ENCODE assay signal across 14 cellular contexts in the genomic region with DNA sequence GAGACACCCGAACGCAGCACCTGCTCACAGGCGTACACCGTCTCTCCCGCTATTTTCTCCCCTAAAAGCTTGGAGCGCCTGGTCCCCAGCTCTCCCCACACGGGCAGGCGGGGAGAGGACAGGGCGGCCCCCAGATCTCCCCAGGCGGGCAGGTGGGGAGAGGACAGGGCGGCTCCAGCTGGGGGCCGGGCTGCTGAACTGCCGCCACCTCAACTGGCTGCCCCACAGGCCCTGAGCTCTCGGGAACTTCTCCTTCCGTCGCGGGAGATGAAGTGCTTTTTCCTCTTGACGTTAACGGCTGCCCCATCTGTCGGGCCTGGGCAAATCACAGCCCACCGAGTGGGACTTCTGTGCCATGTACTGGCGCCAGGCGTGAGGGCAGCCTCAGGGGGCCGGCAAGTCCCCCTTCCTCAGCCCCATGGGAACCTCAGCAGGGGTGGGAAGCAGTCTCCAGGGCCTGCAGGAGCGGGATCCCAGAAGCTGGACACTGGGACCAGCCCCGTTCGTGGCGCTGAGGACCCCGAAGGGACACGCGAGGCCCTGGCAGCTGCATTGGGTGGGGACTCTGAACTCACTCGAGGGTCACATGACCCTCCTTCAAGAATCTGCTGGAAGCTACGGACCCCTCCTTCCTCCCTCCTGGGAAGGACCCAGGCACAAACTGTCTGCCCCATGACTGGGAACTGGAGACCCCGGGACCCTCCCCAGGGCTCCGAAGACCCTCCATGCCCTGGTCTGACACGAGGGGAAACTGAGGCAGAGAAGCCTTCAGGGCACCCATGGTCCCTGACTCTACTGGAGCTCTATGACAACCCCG. TPM values are rescaled to one million over a fixed set of nuclear protein-coding genes. Genes with fewer than 3 reads are reported as not detected.
DNase-seq lines count a peak whose midpoint lies in the region; ATAC-seq and TF ChIP-seq lines count a peak whose summit lies in the region.
"Had no signal": no experiment of that assay in that cellular context is flagged by ENCODE, and none has a peak within 500 bp of the region (broad histone marks: within the 10 kb centered on the region; RNA-seq: fewer than 3 reads in every experiment).

No MANE protein-coding gene starts in this region.

- DNase-seq in natural killer cell treated with Interleukin-12 subunit alpha and Interleukin-12 subunit beta and Interleukin-15 and Interleukin-18, amount 100 ng/mL, for 72 hours (ENCODE audit: low spot score): peak; percentile 42
- DNase-seq in natural killer cell (no peak), mesenchymal stem cell (no peak), dedifferentiated amniotic fluid mesenchymal stem cell (ENCODE audit: extremely low spot score) (no peak), GM23338 (ENCODE audit: low spot score) (no peak)
- DNase-seq in activated CD4-positive, CD25-positive, alpha-beta regulatory T cell treated with anti-CD3 and anti-CD28 coated beads, Interleukin-2, amount 50 U/mL, for 72 hours: no peak
- DNase-seq: activated CD8-positive, alpha-beta memory T cell treated with anti-CD3 and anti-CD28 coated beads for 24 hours; NCI-H1694; PC-3 had no signal

- no peak overlapping the region for H3K4me2 ChIP-seq in mesenchymal stem cell (ENCODE audit: low read length, poor library complexity, severe bottlenecking)
- no peak overlapping the region for H3K4me2 ChIP-seq in GM23338

- no peaks in the 10 kb centered on the region for H4K20me1 ChIP-seq in GM23338 (replicated peaks; ENCODE audit: insufficient read depth)

- H4K8ac ChIP-seq in mesenchymal stem cell (ENCODE audit: low read length): no peak overlapping the region

- H3K4me3 ChIP-seq in mesenchymal stem cell (ENCODE audit: insufficient read depth in 1 of 2, low read depth in 1 of 2, low read length in 2 of 2): no peak overlapping the region
- no peak overlapping the region for H3K4me3 ChIP-seq in GM23338

- no peak overlapping the region for H2AK5ac ChIP-seq in mesenchymal stem cell (ENCODE audit: low read length, severe bottlenecking)

- H3F3A ChIP-seq in GM23338 (replicated peaks; ENCODE audit: low read depth): no peaks in the 10 kb centered on the region

- no peaks in the 10 kb centered on the region for H3K9me2 ChIP-seq in GM23338 (ENCODE audit: insufficient read depth)

- H2BK120ac ChIP-seq in mesenchymal stem cell (ENCODE audit: low read depth, low read length): no peak overlapping the region

- H3K27me3 Mint-ChIP-seq in natural killer cell treated with Interleukin-12 subunit alpha and Interleukin-12 subunit beta and Interleukin-15 and Interleukin-18, amount 100 ng/mL, for 72 hours: peaks cover 12 to 17% of the 10 kb centered on the region in 2 donors
- peaks cover 21 to 28% of the 10 kb centered on the region in 2 donors for H3K27me3 Mint-ChIP-seq in natural killer cell (ENCODE audit: low read depth in 2 of 2)
- H3K27me3 Mint-ChIP-seq in GM23338 (ENCODE audit: insufficient read depth, low read depth, poor library complexity): no peaks in the 10 kb centered on the region

- H3K36me3 ChIP-seq in mesenchymal stem cell (ENCODE audit: control insufficient read depth in 1 of 2, insufficient read depth in 2 of 2, low read depth in 1 of 2, low read length in 2 of 2) (no peaks in the 10 kb centered on the region), GM23338 (ENCODE audit: insufficient read depth) (no peaks in the 10 kb centered on the region)
- H3K36me3 ChIP-seq: tibial artery had no signal

- no peak overlapping the region for H3K14ac ChIP-seq in mesenchymal stem cell (ENCODE audit: low read length in 2 of 2)

- H3K23ac ChIP-seq in mesenchymal stem cell (ENCODE audit: low read length in 2 of 2): no peak overlapping the region

- no peaks in the 10 kb centered on the region for H3K36me3 Mint-ChIP-seq in natural killer cell treated with Interleukin-12 subunit alpha and Interleukin-12 subunit beta and Interleukin-15 and Interleukin-18, amount 100 ng/mL, for 72 hours
- H3K36me3 Mint-ChIP-seq in natural killer cell (no peaks in the 10 kb centered on the region), GM23338 (ENCODE audit: low read depth) (no peaks in the 10 kb centered on the region)

- H2BK15ac ChIP-seq in mesenchymal stem cell (ENCODE audit: low read depth, poor library complexity, severe bottlenecking): peak overlapping the region; percentile 75

- H4K91ac ChIP-seq in mesenchymal stem cell (ENCODE audit: low read length): no peak overlapping the region

- H3K18ac ChIP-seq in mesenchymal stem cell (ENCODE audit: low read depth in 1 of 2, low read length in 2 of 2): no peak overlapping the region

- peak overlapping the region in 1 of 2 experiments; percentile 61 for H2BK12ac ChIP-seq in mesenchymal stem cell (ENCODE audit: low read length in 2 of 2)

- H3K27me3 ChIP-seq in mesenchymal stem cell (ENCODE audit: control insufficient read depth in 1 of 2, insufficient read depth in 1 of 2, low read length in 2 of 2) (peaks cover 15 to 62% of the 10 kb centered on the region in 2 experiments), GM23338 (ENCODE audit: insufficient read depth) (no peaks in the 10 kb centered on the region)

- H2BK5ac ChIP-seq in mesenchymal stem cell (ENCODE audit: low read depth, low read length, poor library complexity, severe bottlenecking): no peak overlapping the region

- TF ChIP-seq CTCF in natural killer cell (IDR thresholded peaks at IDR 0.05): no peak
- no peak for TF ChIP-seq CTCF in GM23338 (conservative IDR thresholded peaks at IDR 0.05; ENCODE audit: low read depth in 2 of 2)

- no peak overlapping the region for H3K9ac ChIP-seq in mesenchymal stem cell (ENCODE audit: low read length)

- peaks cover 0 to 4% of the 10 kb centered on the region in 2 donors for H3K4me1 Mint-ChIP-seq in natural killer cell treated with Interleukin-12 subunit alpha and Interleukin-12 subunit beta and Interleukin-15 and Interleukin-18, amount 100 ng/mL, for 72 hours (ENCODE audit: low read depth in 2 of 2)
- H3K4me1 Mint-ChIP-seq in natural killer cell: peaks cover 5% of the 10 kb centered on the region in 2 donors
- peaks cover 3% of the 10 kb centered on the region; the same call in 2 of the 3 replicates for H3K4me1 Mint-ChIP-seq in GM23338

- H3K27ac Mint-ChIP-seq in natural killer cell treated with Interleukin-12 subunit alpha and Interleukin-12 subunit beta and Interleukin-15 and Interleukin-18, amount 100 ng/mL, for 72 hours: no peak overlapping the region
- H3K27ac Mint-ChIP-seq in natural killer cell (no peak overlapping the region), GM23338 (no peak overlapping the region)
- H3K27ac Mint-ChIP-seq: T-helper 1 cell treated with Interleukin-12 subunit alpha and Interleukin-12 subunit beta and Interleukin-4 antibody, amounts not matched to agents 30 μg/mL and 1 μg/mL, for 36 hours had no signal

- H3K9me3 Mint-ChIP-seq in natural killer cell treated with Interleukin-12 subunit alpha and Interleukin-12 subunit beta and Interleukin-15 and Interleukin-18, amount 100 ng/mL, for 72 hours: no peaks in the 10 kb centered on the region
- H3K9me3 Mint-ChIP-seq in natural killer cell: no peaks in the 10 kb centered on the region
- no peaks in the 10 kb centered on the region for H3K9me3 Mint-ChIP-seq in GM23338
- H3K9me3 Mint-ChIP-seq: T-helper 1 cell treated with Interleukin-12 subunit alpha and Interleukin-12 subunit beta and Interleukin-4 antibody, amounts not matched to agents 30 μg/mL and 1 μg/mL, for 36 hours had no signal

- no peak for ATAC-seq in natural killer cell treated with Interleukin-12 subunit alpha and Interleukin-12 subunit beta and Interleukin-15 and Interleukin-18, amount 100 ng/mL, for 72 hours
- ATAC-seq in natural killer cell (no peak), GM23338 (no peak), HG03460 (IDR thresholded peaks at IDR 0.05; ENCODE audit: unreplicated experiment) (no peak)
- ATAC-seq: PC-3 had no signal

- no peak overlapping the region for H2AFZ ChIP-seq in mesenchymal stem cell (ENCODE audit: low read depth, low read length)
- H2AFZ ChIP-seq in GM23338: no peak overlapping the region

- no peak overlapping the region for H3K4ac ChIP-seq in mesenchymal stem cell (ENCODE audit: low read depth in 1 of 2, low read length in 2 of 2)

- WGBS in mesenchymal stem cell: 91% methylated on average over 37 of the region's 37 CpGs

- intact Hi-C loops in natural killer cell (cut with micrococcal nuclease): no loop called here

- H3K79me1 ChIP-seq in mesenchymal stem cell (replicated peaks; ENCODE audit: low read length, poor library complexity, severe bottlenecking): no peaks in the 10 kb centered on the region

- peak overlapping the region; percentile 49 for H3K27ac ChIP-seq in cingulate gyrus (ENCODE audit: low read depth, low read length)
- H3K27ac ChIP-seq in mesenchymal stem cell (ENCODE audit: low read length, poor library complexity, severe bottlenecking): no peak overlapping the region
- no peak overlapping the region for H3K27ac ChIP-seq in GM23338 (ENCODE audit: low read depth)

- H3K9me3 ChIP-seq in mesenchymal stem cell (ENCODE audit: control insufficient read depth, low read length): no peaks in the 10 kb centered on the region
- H3K9me3 ChIP-seq: tibial artery had no signal

- H3K4me3 Mint-ChIP-seq in natural killer cell treated with Interleukin-12 subunit alpha and Interleukin-12 subunit beta and Interleukin-15 and Interleukin-18, amount 100 ng/mL, for 72 hours: no peak overlapping the region
- no peak overlapping the region for H3K4me3 Mint-ChIP-seq in natural killer cell
- H3K4me3 Mint-ChIP-seq in GM23338: no peak overlapping the region
- H3K4me3 Mint-ChIP-seq: T-helper 1 cell treated with Interleukin-12 subunit alpha and Interleukin-12 subunit beta and Interleukin-4 antibody, amounts not matched to agents 30 μg/mL and 1 μg/mL, for 36 hours had no signal

- H3K4me1 ChIP-seq in mesenchymal stem cell (ENCODE audit: control insufficient read depth, insufficient read depth, low read depth, low read length) (peaks cover 7% of the 10 kb centered on the region), GM23338 (ENCODE audit: insufficient read depth) (no peaks in the 10 kb centered on the region)
- H3K4me1 ChIP-seq: tibial artery had no signal

- no peaks in the 10 kb centered on the region for H3K79me2 ChIP-seq in GM23338 (replicated peaks; ENCODE audit: insufficient read depth)

RNA-seq across cellular contexts. Expression of a gene that starts 5.7 kb away (rescaled TPM):
- total RNA-seq in natural killer cell treated with Interleukin-12 subunit alpha and Interleukin-12 subunit beta and Interleukin-15 and Interleukin-18, amount 100 ng/mL, for 72 hours: under 1 TPM; 0.36 to 0.52 TPM
- under 1 TPM; 0.28 to 0.47 (median 0.29) TPM for total RNA-seq in natural killer cell
- 29.0 TPM for polyA plus RNA-seq in mesenchymal stem cell (2013, experiment 1 of 2)
- 30.0 TPM for polyA plus RNA-seq in mesenchymal stem cell (2013, experiment 2 of 2)
- 56.1 and 60.8 TPM in 2 replicates for total RNA-seq in GM23338 (2014; rRNA removed; shearing (Covaris generic))
- 38.2 and 44.4 TPM in 2 replicates for polyA plus RNA-seq in GM23338 (2016; fragmentation: Nextera tagmentation; extraction: Ambion mirVana)

RNA-seq across cellular contexts. Expression of a gene that starts 30.3 kb away (rescaled TPM):
- 1 to 10 TPM; 6.1 to 8.9 TPM for total RNA-seq in natural killer cell treated with Interleukin-12 subunit alpha and Interleukin-12 subunit beta and Interleukin-15 and Interleukin-18, amount 100 ng/mL, for 72 hours
- 10 to 100 TPM; 10.3 to 19.4 (median 12.0) TPM for total RNA-seq in natural killer cell
- polyA plus RNA-seq in mesenchymal stem cell (2013, experiment 1 of 2): 38.4 TPM
- polyA plus RNA-seq in mesenchymal stem cell (2013, experiment 2 of 2): 36.4 TPM
- 33.3 and 44.7 TPM in 2 replicates for total RNA-seq in GM23338 (2014; rRNA removed; shearing (Covaris generic))
- polyA plus RNA-seq in GM23338 (2016; fragmentation: Nextera tagmentation; extraction: Ambion mirVana): 31.8 and 34.4 TPM in 2 replicates

RNA-seq across cellular contexts. Expression of a gene that starts 55.4 kb away (rescaled TPM):
- not detected for total RNA-seq in natural killer cell treated with Interleukin-12 subunit alpha and Interleukin-12 subunit beta and Interleukin-15 and Interleukin-18, amount 100 ng/mL, for 72 hours
- under 1 TPM in 2 of 3 donors, not detected in 1; 0.31 to 0.39 TPM for total RNA-seq in natural killer cell
- 5.0 TPM for polyA plus RNA-seq in mesenchymal stem cell (2013, experiment 1 of 2)
- 4.6 TPM for polyA plus RNA-seq in mesenchymal stem cell (2013, experiment 2 of 2)
- total RNA-seq in GM23338 (2014; rRNA removed; shearing (Covaris generic)): 47.2 and 60.0 TPM in 2 replicates
- 18.7 and 24.2 TPM in 2 replicates for polyA plus RNA-seq in GM23338 (2016; fragmentation: Nextera tagmentation; extraction: Ambion mirVana)
- total RNA-seq: HT-29 had no signal

Comparison
In these comparisons a context has a peak if more than half of its experiments do, and no peak if none do; other contexts are left out.
1. RNA of a gene that starts 5.7 kb away (total RNA-seq): 56.1 to 60.8 TPM in GM23338; 0.36 to 0.52 TPM in natural killer cell treated with Interleukin-12 subunit alpha and Interleukin-12 subunit beta and Interleukin-15 and Interleukin-18, amount 100 ng/mL, for 72 hours and 0.28 to 0.47 TPM in natural killer cell; every median in the first group is over 10 times any median in the second.
2. RNA of a gene that starts 55.4 kb away (total RNA-seq): 47.2 to 60.0 TPM in GM23338; 0.31 to 0.39 TPM in natural killer cell and not detected in natural killer cell treated with Interleukin-12 subunit alpha and Interleukin-12 subunit beta and Interleukin-15 and Interleukin-18, amount 100 ng/mL, for 72 hours; every median in the first group is over 10 times any median in the second.